24 cellular contexts compared by ENCODE assay signal in genomic region chr6:42173101-42173500, GRCh38. TPM values are rescaled to one million over a fixed set of nuclear protein-coding genes. Genes with fewer than 3 reads are reported as not detected.
"Had no signal": no experiment of that assay in that cellular context is flagged by ENCODE, and none has a peak within 500 bp of the region (broad histone marks: within the 10 kb centered on the region; RNA-seq: fewer than 3 reads in every experiment).

TSS of gene GUCA1A (plus strand) at chr6:42173364. CDS start at chr6:42173614, 250 bp downstream.

- H3K4me1 Mint-ChIP-seq: immature natural killer cell, nephron had no signal

- H3K4me3 Mint-ChIP-seq: dendritic cell treated with granulocyte-macrophage colony-stimulating factor and Interleukin-4, amounts not matched to agents 40 ng/mL and 50 ng/mL, for 4 days; effector memory CD8-positive, alpha-beta T cell; immature natural killer cell; nephron; stimulated activated memory B cell treated with anti-CD40 and anti-IgM and Interleukin-4, amounts not matched to agents 10 μg/mL and 1 μg/mL and 100 μg/mL, for 72 hours; type B pancreatic cell had no signal

- H3K9me3 Mint-ChIP-seq: dendritic cell treated with granulocyte-macrophage colony-stimulating factor and Interleukin-4, amounts not matched to agents 40 ng/mL and 50 ng/mL, for 4 days; effector memory CD8-positive, alpha-beta T cell; immature natural killer cell; naive B cell; nephron; stimulated activated memory B cell treated with anti-CD40 and anti-IgM and Interleukin-4, amounts not matched to agents 10 μg/mL and 1 μg/mL and 100 μg/mL, for 72 hours; type B pancreatic cell had no signal

- ATAC-seq: effector memory CD8-positive, alpha-beta T cell; gastroesophageal sphincter; psoas muscle; right lobe of liver; stimulated activated memory B cell treated with anti-CD40 and anti-IgM and Interleukin-4, amounts not matched to agents 10 μg/mL and 1 μg/mL and 100 μg/mL, for 72 hours had no signal

- H3K4me3 ChIP-seq: esophagus squamous epithelium, gastroesophageal sphincter, left ventricle myocardium inferior, lower lobe of right lung, psoas muscle, right lobe of liver, stomach had no signal

- H3K27me3 ChIP-seq: right lobe of liver had no signal

- H3K36me3 Mint-ChIP-seq: immature natural killer cell; naive B cell; stimulated activated memory B cell treated with anti-CD40 and anti-IgM and Interleukin-4, amounts not matched to agents 10 μg/mL and 1 μg/mL and 100 μg/mL, for 72 hours; type B pancreatic cell had no signal

- H3K27me3 Mint-ChIP-seq: type B pancreatic cell had no signal

- H3K36me3 ChIP-seq: esophagus squamous epithelium, gastroesophageal sphincter, left ventricle myocardium inferior, lower lobe of right lung, neutrophil, right lobe of liver, stomach had no signal

- H3K4me1 ChIP-seq: esophagus squamous epithelium, left ventricle myocardium inferior, lower lobe of right lung, psoas muscle, right lobe of liver had no signal

- H3K27ac Mint-ChIP-seq: dendritic cell treated with granulocyte-macrophage colony-stimulating factor and Interleukin-4, amounts not matched to agents 40 ng/mL and 50 ng/mL, for 4 days; effector memory CD8-positive, alpha-beta T cell; immature natural killer cell; nephron; stimulated activated memory B cell treated with anti-CD40 and anti-IgM and Interleukin-4, amounts not matched to agents 10 μg/mL and 1 μg/mL and 100 μg/mL, for 72 hours; type B pancreatic cell had no signal

- H3K27ac ChIP-seq: esophagus squamous epithelium, gastroesophageal sphincter, left ventricle myocardium inferior, lower lobe of right lung, neutrophil, psoas muscle, right lobe of liver, stomach had no signal

- H3K9me3 ChIP-seq: esophagus squamous epithelium, gastroesophageal sphincter, left ventricle myocardium inferior, lower lobe of right lung, neutrophil, psoas muscle, right lobe of liver, stomach had no signal

- DNase-seq: effector memory CD8-positive, alpha-beta T cell; esophagus squamous epithelium; foreskin fibroblast; immature natural killer cell; left ventricle myocardium inferior; lower lobe of right lung; mesendoderm; naive B cell; psoas muscle; retina; right lobe of liver; stimulated activated CD4-positive, alpha-beta T cell treated with anti-CD3 and anti-CD28 coated beads, Interleukin-4, amount 100 ng/mL, for 24 hours; stomach; substantia nigra had no signal

- FAIRE-seq: colon, keratinocyte, urothelium cell line had no signal

RNA-seq across cellular contexts. Expression of gene GUCA1A, which starts in this region (rescaled TPM):
- total RNA-seq: esophagus squamous epithelium, left ventricle myocardium inferior, lower lobe of right lung, osteoblast, psoas muscle, right lobe of liver, stomach had no signal
- polyA plus RNA-seq: immature natural killer cell, keratinocyte, psoas muscle had no signal
